In the genomic region with DNA sequence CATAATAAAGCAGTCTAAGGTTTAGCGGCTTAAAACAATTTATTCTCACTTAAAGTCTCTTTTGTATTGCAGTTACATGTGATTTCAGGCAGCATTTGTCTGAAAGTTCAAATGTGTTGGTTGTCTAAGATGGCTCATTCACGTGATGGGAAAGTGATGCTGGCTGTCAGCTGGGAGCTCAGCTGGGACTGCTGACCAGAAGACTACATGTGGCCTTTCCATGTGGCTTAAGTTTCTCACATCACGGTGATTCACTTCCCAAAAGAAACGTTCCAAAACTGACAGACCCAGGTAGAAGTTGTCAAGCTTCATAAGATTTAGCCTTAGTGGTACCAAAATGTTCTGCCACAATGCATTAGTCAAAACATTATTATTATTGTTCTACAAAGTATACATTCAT, we compare ENCODE assay signal across 26 cellular contexts.
DNase-seq lines count a peak whose midpoint lies in the region; ATAC-seq, FAIRE-seq and TF ChIP-seq lines count a peak whose summit lies in the region.
"Had no signal": no experiment of that assay in that cellular context is flagged by ENCODE, and none has a peak within 500 bp of the region (broad histone marks: within the 10 kb centered on the region; RNA-seq: fewer than 3 reads in every experiment).

No MANE protein-coding gene starts in this region.

- peak; percentile 41 for FAIRE-seq in GM12891 (lab: Jason Lieb, UNC)
- no peak for FAIRE-seq in frontal cortex (lab: Jason Lieb, UNC)
- FAIRE-seq: A204.1, GM12878, GM19239 had no signal

- no peak for DNase-seq in GM12891 (ENCODE audit: insufficient read length, low spot score)
- peak; percentile 8 for DNase-seq in LHCN-M2 (ENCODE audit: low read depth)
- DNase-seq in myocyte (ENCODE audit: low read depth) = peak; percentile 37
- DNase-seq in gastrocnemius medialis = peak in 1 of 2 donors; percentile 21
- DNase-seq in HuH-7.5 (ENCODE audit: low spot score) = no peak
- DNase-seq in frontal cortex (ENCODE audit: low spot score in 2 of 2) = no peak
- no peak for DNase-seq in cerebellum (ENCODE audit: low spot score)
- DNase-seq: 8988T; ACHN; BE2C; C1 segment of cervical spinal cord; CD4-positive, alpha-beta memory T cell; CD4-positive, CD25-positive, alpha-beta regulatory T cell; CD8-positive, alpha-beta memory T cell; COR-L47; DMS 273 treated with DMSO at 0.1 percent for 48 hours; DMS153; DMS53; DMS79; DND-41; EL; GDM1 had no signal

- intact Hi-C loops in gastrocnemius medialis (cut with DNase I; ENCODE audit: low total_unique reads) = no loop called here

- no peaks in the 10 kb centered on the region for H3K27me3 ChIP-seq in gastrocnemius medialis
- H3K27me3 ChIP-seq: BE2C, BLaER1 had no signal

- H3K27ac ChIP-seq in gastrocnemius medialis = peak overlapping the region in 2 of 4 donors; percentile 10 to 33
- H3K27ac ChIP-seq: BLaER1 had no signal

- TF ChIP-seq POLR2A in GM12891 (IDR thresholded peaks at IDR 0.05; ENCODE audit: low read depth, low read length) = no peak
- TF ChIP-seq POLR2A in gastrocnemius medialis (IDR thresholded peaks at IDR 0.05) = no peak

- no peak overlapping the region for H3K4me3 ChIP-seq in gastrocnemius medialis
- H3K4me3 ChIP-seq: BLaER1, GM12878 had no signal

- in situ Hi-C loops in gastrocnemius medialis (cut with MboI; ENCODE audit: low sequenced_read_pairs in 4 of 4) = no loop called here

- H3K36me3 ChIP-seq in gastrocnemius medialis = peaks cover 0 to 3% of the 10 kb centered on the region in 2 donors
- H3K36me3 ChIP-seq: BE2C had no signal

- peaks cover 23 to 31% of the 10 kb centered on the region in 2 donors for H3K4me1 ChIP-seq in gastrocnemius medialis
- H3K4me1 ChIP-seq: BE2C had no signal

- peak; percentile 72 to 80 for ATAC-seq in gastrocnemius medialis
- ATAC-seq: GM12878 had no signal

- no peaks in the 10 kb centered on the region for H3K9me3 ChIP-seq in gastrocnemius medialis
- H3K9me3 ChIP-seq: BE2C had no signal

- no peak for TF ChIP-seq CTCF in gastrocnemius medialis (IDR thresholded peaks at IDR 0.05 in 4 of 5, conservative IDR thresholded peaks at IDR 0.05 in 1 of 5)

TF ChIP-seq in GM12891, 5 proteins besides CTCF, POLR2A, EP300 and RAD21:
- no peak for TF ChIP-seq TAF1 (IDR thresholded peaks at IDR 0.05; ENCODE audit: low read depth, low read length)
- TF ChIP-seq POU2F2 (IDR thresholded peaks at IDR 0.05; ENCODE audit: low read depth, low read length) = no peak
- TF ChIP-seq SPI1 (IDR thresholded peaks at IDR 0.05; ENCODE audit: low read depth, low read length) = no peak
- no peak for TF ChIP-seq PAX5 (IDR thresholded peaks at IDR 0.05; ENCODE audit: insufficient read depth, low read length, severe bottlenecking)
- no peak for TF ChIP-seq POLR2AphosphoS5 (IDR thresholded peaks at IDR 0.05; ENCODE audit: low read depth, low read length)
TF ChIP-seq in GM12891: peak in this region for 0.

Comparison
In these comparisons a context has a peak if more than half of its experiments do, and no peak if none do; other contexts are left out.
1. DNase-seq: peak in LHCN-M2 (single experiment) and myocyte (single experiment); none in GM12891 (single experiment), HuH-7.5 (single experiment), frontal cortex (0 of 2) and cerebellum (single experiment).